ENCODE assay signal across 2 cellular contexts in genomic region chr12:112375105-112375504, GRCh38.
TF ChIP-seq lines count a peak whose summit lies in the region.

No MANE protein-coding gene starts in this region.

TF ChIP-seq in HEK293, 187 proteins besides CTCF, POLR2A, EP300 and RAD21 (continues in another document):
- TF ChIP-seq ZNF639 (tag by site-specific recombination; IDR thresholded peaks at IDR 0.05) (no peak), ZNF777 (tag by site-specific recombination; IDR thresholded peaks at IDR 0.05; ENCODE audit: borderline replicate concordance) (no peak), ZNF18 (tag by site-specific recombination; IDR thresholded peaks at IDR 0.05) (no peak), YY1 (tag by site-specific recombination; IDR thresholded peaks at IDR 0.05) (no peak), ZNF792 (tag by site-specific recombination; IDR thresholded peaks at IDR 0.05) (no peak), ZNF560 (tag by site-specific recombination; IDR thresholded peaks at IDR 0.05; ENCODE audit: borderline replicate concordance) (no peak), KLF16 (tag by site-specific recombination; IDR thresholded peaks at IDR 0.05) (no peak), ZNF768 (tag by site-specific recombination; IDR thresholded peaks at IDR 0.05) (no peak), ZNF426 (tag by site-specific recombination; IDR thresholded peaks at IDR 0.05) (no peak), AEBP2 (tag by site-specific recombination; IDR thresholded peaks at IDR 0.05; ENCODE audit: borderline replicate concordance) (no peak), HIC1 (tag by site-specific recombination; IDR thresholded peaks at IDR 0.05) (no peak), ZXDB (tag by site-specific recombination; IDR thresholded peaks at IDR 0.05) (peak; percentile 36; the same call in 1 of the 2 replicates), KLF8 (tag by site-specific recombination; IDR thresholded peaks at IDR 0.05) (0 out of 2 replicates have a peak, but pooled peaks have one; percentile 15), ZBTB7A (tag by site-specific recombination; IDR thresholded peaks at IDR 0.05; ENCODE audit: low read depth) (no peak), WT1 (tag by site-specific recombination; IDR thresholded peaks at IDR 0.05) (peak; percentile 92), ZNF221 (tag by site-specific recombination; IDR thresholded peaks at IDR 0.05; ENCODE audit: borderline replicate concordance) (no peak), ZSCAN23 (tag by site-specific recombination; IDR thresholded peaks at IDR 0.05) (no peak), ZNF398 (tag by site-specific recombination; IDR thresholded peaks at IDR 0.05) (no peak), EGR2 (tag by site-specific recombination; IDR thresholded peaks at IDR 0.05; ENCODE audit: low read depth) (no peak), KLF7 (tag by site-specific recombination; IDR thresholded peaks at IDR 0.05; ENCODE audit: borderline replicate concordance) (peak; percentile 82; the same call in 1 of the 2 replicates), GLI4 (tag by site-specific recombination; IDR thresholded peaks at IDR 0.05) (no peak), ZNF24 (tag by site-specific recombination; IDR thresholded peaks at IDR 0.05) (no peak), ZIC2 (tag by site-specific recombination; IDR thresholded peaks at IDR 0.05) (no peak)

TF ChIP-seq in GM12878, 131 proteins besides CTCF, POLR2A, EP300 and RAD21 (continued from another document):
- TF ChIP-seq RELB (IDR thresholded peaks at IDR 0.05; ENCODE audit: low read depth) (no peak), BMI1 (IDR thresholded peaks at IDR 0.05; ENCODE audit: borderline replicate concordance) (no peak), USF1 (IDR thresholded peaks at IDR 0.05; ENCODE audit: borderline replicate concordance, extremely low read length, insufficient read depth, low read depth, low read length) (no peak), RCOR1 (conservative IDR thresholded peaks at IDR 0.05; ENCODE audit: low read depth, low read length) (no peak), ASH2L (IDR thresholded peaks at IDR 0.05; ENCODE audit: borderline replicate concordance, low read depth) (no peak), ZNF207 (IDR thresholded peaks at IDR 0.05; ENCODE audit: borderline replicate concordance) (no peak), IRF5 (IDR thresholded peaks at IDR 0.05; ENCODE audit: borderline replicate concordance) (no peak), ZNF592 (IDR thresholded peaks at IDR 0.05) (no peak), FOXK2 (IDR thresholded peaks at IDR 0.05) (no peak), IRF4 (IDR thresholded peaks at IDR 0.05; ENCODE audit: low read depth, low read length) (no peak), NFYA (IDR thresholded peaks at IDR 0.05; ENCODE audit: borderline replicate concordance, low read depth, low read length) (no peak), SKIL (IDR thresholded peaks at IDR 0.05; ENCODE audit: low read depth, poor library complexity, severe bottlenecking) (no peak), SPI1 (IDR thresholded peaks at IDR 0.05; ENCODE audit: borderline replicate concordance, insufficient read depth, low read depth, low read length) (no peak), LARP7 (IDR thresholded peaks at IDR 0.05) (no peak), SIN3A (IDR thresholded peaks at IDR 0.05; ENCODE audit: low read depth, low read length) (no peak), RUNX3 (IDR thresholded peaks at IDR 0.05; ENCODE audit: low read length) (no peak), NR2C2 (IDR thresholded peaks at IDR 0.05; ENCODE audit: borderline replicate concordance, control insufficient read depth, insufficient read length, low read depth) (no peak)
